9 cellular contexts compared by ENCODE assay signal in genomic region chr2:60818272-60818671, GRCh38.
DNase-seq lines count a peak whose midpoint lies in the region; ATAC-seq lines count a peak whose summit lies in the region.
"Had no signal": no experiment of that assay in that cellular context is flagged by ENCODE, and none has a peak within 500 bp of the region (broad histone marks: within the 10 kb centered on the region; RNA-seq: fewer than 3 reads in every experiment).

No MANE protein-coding gene starts in this region.

- CTCF ChIA-PET in activated CD8-positive, alpha-beta memory T cell treated with anti-CD3 and anti-CD28 coated beads, Interleukin-2, amount 10 ng/mL, durations not matched to agents 7 days and 5 days (lab: Charles Lee): interaction anchor here (0.6 to 3.5 kb wide), 5 partner anchors 27 to 358 kb away, joined by 3 to 25 read pairs (median 4); no protein-coding TSS in a partner anchor

- DNase-seq in activated CD4-positive, CD25-positive, alpha-beta regulatory T cell (lab: John Stamatoyannopoulos, UW): no peak
- DNase-seq in activated CD8-positive, alpha-beta memory T cell treated with anti-CD3 and anti-CD28 coated beads, Interleukin-2, amount 10 ng/mL, durations not matched to agents 7 days and 5 days: peak; percentile 48
- DNase-seq in immature natural killer cell (peak in 2 of 3 donors; percentile 23 to 35), GF-D8 (lab: John Stamatoyannopoulos, UW) (no peak), islet precursor cell (no peak)
- DNase-seq in stimulated activated naive B cell treated with anti-CD40 and anti-IgM and Interleukin-4, amounts not matched to agents 10 μg/mL and 1 μg/mL and 100 μg/mL, for 72 hours: peak; percentile 35
- DNase-seq: activated gamma-delta T cell had no signal

- H3K36me3 Mint-ChIP-seq in activated CD8-positive, alpha-beta memory T cell treated with anti-CD3 and anti-CD28 coated beads, Interleukin-2, amount 10 ng/mL, durations not matched to agents 7 days and 5 days: peaks cover 3% of the 10 kb centered on the region
- H3K36me3 Mint-ChIP-seq in immature natural killer cell: peaks cover 0 to 4% (median 0%) of the 10 kb centered on the region in 3 donors
- H3K36me3 Mint-ChIP-seq in stimulated activated naive B cell treated with anti-CD40 and anti-IgM and Interleukin-4, amounts not matched to agents 10 μg/mL and 1 μg/mL and 100 μg/mL, for 72 hours: peaks cover 25 to 35% of the 10 kb centered on the region in 2 donors

- no peaks in the 10 kb centered on the region for H3K27me3 Mint-ChIP-seq in activated CD8-positive, alpha-beta memory T cell treated with anti-CD3 and anti-CD28 coated beads, Interleukin-2, amount 10 ng/mL, durations not matched to agents 7 days and 5 days
- H3K27me3 Mint-ChIP-seq in immature natural killer cell (ENCODE audit: low read depth in 3 of 3): peaks cover 9 to 15% (median 9%) of the 10 kb centered on the region in 3 donors
- no peaks in the 10 kb centered on the region for H3K27me3 Mint-ChIP-seq in stimulated activated naive B cell treated with anti-CD40 and anti-IgM and Interleukin-4, amounts not matched to agents 10 μg/mL and 1 μg/mL and 100 μg/mL, for 72 hours

- H3K4me3 Mint-ChIP-seq in activated CD8-positive, alpha-beta memory T cell treated with anti-CD3 and anti-CD28 coated beads, Interleukin-2, amount 10 ng/mL, durations not matched to agents 7 days and 5 days: no peak overlapping the region
- peak overlapping the region; percentile 27 to 86 (median 72) for H3K4me3 Mint-ChIP-seq in immature natural killer cell
- peak overlapping the region; percentile 54 to 71 for H3K4me3 Mint-ChIP-seq in stimulated activated naive B cell treated with anti-CD40 and anti-IgM and Interleukin-4, amounts not matched to agents 10 μg/mL and 1 μg/mL and 100 μg/mL, for 72 hours

- peak; percentile 44 to 55 for ATAC-seq in activated CD4-positive, CD25-positive, alpha-beta regulatory T cell treated with anti-CD3 and anti-CD28 coated beads, Interleukin-2, amount 50 U/mL, for 24 hours
- no peak for ATAC-seq in activated CD8-positive, alpha-beta memory T cell treated with anti-CD3 and anti-CD28 coated beads, Interleukin-2, amount 10 ng/mL, durations not matched to agents 7 days and 5 days
- ATAC-seq in stimulated activated naive B cell treated with anti-CD40 and anti-IgM and Interleukin-4, amounts not matched to agents 10 μg/mL and 1 μg/mL and 100 μg/mL, for 72 hours (replicated peaks): peak; percentile 72 to 78
- no peak for ATAC-seq in GM19328 (IDR thresholded peaks at IDR 0.05; ENCODE audit: unreplicated experiment)

- peaks cover 34% of the 10 kb centered on the region for H3K4me1 Mint-ChIP-seq in activated CD8-positive, alpha-beta memory T cell treated with anti-CD3 and anti-CD28 coated beads, Interleukin-2, amount 10 ng/mL, durations not matched to agents 7 days and 5 days
- H3K4me1 Mint-ChIP-seq in immature natural killer cell: peaks cover 42 to 51% of the 10 kb centered on the region in 2 donors
- peaks cover 70 to 96% of the 10 kb centered on the region in 2 donors for H3K4me1 Mint-ChIP-seq in stimulated activated naive B cell treated with anti-CD40 and anti-IgM and Interleukin-4, amounts not matched to agents 10 μg/mL and 1 μg/mL and 100 μg/mL, for 72 hours

- H3K9me3 Mint-ChIP-seq in activated CD8-positive, alpha-beta memory T cell treated with anti-CD3 and anti-CD28 coated beads, Interleukin-2, amount 10 ng/mL, durations not matched to agents 7 days and 5 days (ENCODE audit: low read depth): no peaks in the 10 kb centered on the region
- H3K9me3 Mint-ChIP-seq in immature natural killer cell: peaks cover 0 to 2% (median 0%) of the 10 kb centered on the region in 6 donors
- H3K9me3 Mint-ChIP-seq in stimulated activated naive B cell treated with anti-CD40 and anti-IgM and Interleukin-4, amounts not matched to agents 10 μg/mL and 1 μg/mL and 100 μg/mL, for 72 hours: peaks cover 0 to 3% of the 10 kb centered on the region in 2 donors

- peak overlapping the region; percentile 20 for H3K27ac Mint-ChIP-seq in activated CD8-positive, alpha-beta memory T cell treated with anti-CD3 and anti-CD28 coated beads, Interleukin-2, amount 10 ng/mL, durations not matched to agents 7 days and 5 days
- H3K27ac Mint-ChIP-seq in immature natural killer cell: peak overlapping the region; percentile 95 to 100 (median 97)
- peak overlapping the region; percentile 94 for H3K27ac Mint-ChIP-seq in stimulated activated naive B cell treated with anti-CD40 and anti-IgM and Interleukin-4, amounts not matched to agents 10 μg/mL and 1 μg/mL and 100 μg/mL, for 72 hours

Comparison
In these comparisons a context has a peak if more than half of its experiments do, and no peak if none do; other contexts are left out.
1. ATAC-seq: peak in activated CD4-positive, CD25-positive, alpha-beta regulatory T cell treated with anti-CD3 and anti-CD28 coated beads, Interleukin-2, amount 50 U/mL, for 24 hours (2 of 2) and stimulated activated naive B cell treated with anti-CD40 and anti-IgM and Interleukin-4, amounts not matched to agents 10 μg/mL and 1 μg/mL and 100 μg/mL, for 72 hours (2 of 2); none in activated CD8-positive, alpha-beta memory T cell treated with anti-CD3 and anti-CD28 coated beads, Interleukin-2, amount 10 ng/mL, durations not matched to agents 7 days and 5 days (single experiment) and GM19328 (single experiment).
2. DNase-seq: peak in activated CD8-positive, alpha-beta memory T cell treated with anti-CD3 and anti-CD28 coated beads, Interleukin-2, amount 10 ng/mL, durations not matched to agents 7 days and 5 days (single experiment), immature natural killer cell (2 of 3) and stimulated activated naive B cell treated with anti-CD40 and anti-IgM and Interleukin-4, amounts not matched to agents 10 μg/mL and 1 μg/mL and 100 μg/mL, for 72 hours (single experiment); none in activated CD4-positive, CD25-positive, alpha-beta regulatory T cell (0 of 4), GF-D8 (single experiment) and islet precursor cell (single experiment).
3. H3K27ac Mint-ChIP-seq: peak in every context shown above with its lines; median percentile 97 in immature natural killer cell; 94 in stimulated activated naive B cell treated with anti-CD40 and anti-IgM and Interleukin-4, amounts not matched to agents 10 μg/mL and 1 μg/mL and 100 μg/mL, for 72 hours; 20 in activated CD8-positive, alpha-beta memory T cell treated with anti-CD3 and anti-CD28 coated beads, Interleukin-2, amount 10 ng/mL, durations not matched to agents 7 days and 5 days.